Comparison of ENCODE assay signal across 23 cellular contexts in genomic region chr9:35867538-35867937, GRCh38. TPM values are rescaled to one million over a fixed set of nuclear protein-coding genes. Genes with fewer than 3 reads are reported as not detected.
"Had no signal": no experiment of that assay in that cellular context is flagged by ENCODE, and none has a peak within 500 bp of the region (broad histone marks: within the 10 kb centered on the region; RNA-seq: fewer than 3 reads in every experiment).

No MANE protein-coding gene starts in this region.

- H3K4me1 ChIP-seq: lower lobe of right lung, neural progenitor cell, psoas muscle, right lobe of liver had no signal

- DNase-seq: erythroblast; foreskin melanocyte; kidney; left cardiac atrium; left ventricle myocardium inferior; lower lobe of right lung; mesenchymal stem cell; midbrain; psoas muscle; retina; stimulated activated CD4-positive, alpha-beta T cell treated with anti-CD3 and anti-CD28 coated beads, Interleukin-4, amount 100 ng/mL, for 1 hour; stimulated activated CD8-positive, alpha-beta memory T cell treated with anti-CD3 and anti-CD28 coated beads, Interleukin-4, amount 100 ng/mL, for 48 hours; stimulated activated naive CD8-positive, alpha-beta T cell treated with anti-CD3 and anti-CD28 coated beads, Interleukin-15, Interleukin-2, amounts not matched to agents 100 U/mL and 50 U/mL, for 24 hours; tibial artery had no signal

- H3K27ac ChIP-seq: hepatocyte, left ventricle myocardium inferior, lower lobe of right lung, neural progenitor cell, psoas muscle, right lobe of liver, tibial artery had no signal

- H3K4me3 ChIP-seq: hepatocyte, left ventricle myocardium inferior, lower lobe of right lung, neural progenitor cell, psoas muscle, right lobe of liver, tibial artery had no signal

- H3K9ac ChIP-seq: neural progenitor cell had no signal

- H2AFZ ChIP-seq: hepatocyte, neural progenitor cell had no signal

- ATAC-seq: left cardiac atrium; lower lobe of right lung; natural killer cell treated with Interleukin-12 subunit alpha and Interleukin-12 subunit beta and Interleukin-15 and Interleukin-18, amount 100 ng/mL, for 72 hours; psoas muscle; right lobe of liver; stimulated activated effector memory CD8-positive, alpha-beta T cell treated with anti-CD3 and anti-CD28 coated beads, Interleukin-12 subunit alpha, Interleukin-12 subunit beta, amount 100 ng/mL, for 72 hours; stimulated activated naive CD8-positive, alpha-beta T cell treated with anti-CD3 and anti-CD28 coated beads, Interleukin-15, Interleukin-2, amounts not matched to agents 100 U/mL and 50 U/mL, for 24 hours had no signal

- H3K9me3 ChIP-seq: left ventricle myocardium inferior, lower lobe of right lung, psoas muscle, right lobe of liver, tibial artery had no signal

- H3K27me3 ChIP-seq: hepatocyte, right lobe of liver had no signal

- H3K36me3 ChIP-seq: left ventricle myocardium inferior, lower lobe of right lung, neural progenitor cell, right lobe of liver, tibial artery had no signal

- H3K4me2 ChIP-seq: hepatocyte, neural progenitor cell had no signal

RNA-seq across cellular contexts. Expression of gene OR13J1, which starts 2.7 kb away (rescaled TPM):
- total RNA-seq: endothelial cell of umbilical vein; hepatocyte; kidney; left cardiac atrium; left ventricle myocardium inferior; lower lobe of right lung; natural killer cell treated with Interleukin-12 subunit alpha and Interleukin-12 subunit beta and Interleukin-15 and Interleukin-18, amount 100 ng/mL, for 72 hours; omental fat pad; psoas muscle; right lobe of liver; temporal lobe; urinary bladder had no signal
- polyA plus RNA-seq: endothelial cell of umbilical vein, hepatocyte, psoas muscle, urinary bladder had no signal

RNA-seq across cellular contexts. Expression of gene HRCT1, which starts 38.5 kb away (rescaled TPM):
- total RNA-seq: natural killer cell treated with Interleukin-12 subunit alpha and Interleukin-12 subunit beta and Interleukin-15 and Interleukin-18, amount 100 ng/mL, for 72 hours; temporal lobe had no signal

RNA-seq across cellular contexts. Expression of gene FAM221B, which starts 39.0 kb away (rescaled TPM):
- total RNA-seq: endothelial cell of umbilical vein; hepatocyte; kidney; left cardiac atrium; left ventricle myocardium inferior; natural killer cell treated with Interleukin-12 subunit alpha and Interleukin-12 subunit beta and Interleukin-15 and Interleukin-18, amount 100 ng/mL, for 72 hours; omental fat pad; psoas muscle; right lobe of liver; temporal lobe had no signal
- polyA plus RNA-seq: endothelial cell of umbilical vein, hepatocyte, psoas muscle, urinary bladder had no signal

RNA-seq across cellular contexts. Expression of gene SPAAR, which starts 41.8 kb away (rescaled TPM):
- total RNA-seq: hepatocyte; natural killer cell treated with Interleukin-12 subunit alpha and Interleukin-12 subunit beta and Interleukin-15 and Interleukin-18, amount 100 ng/mL, for 72 hours; urinary bladder had no signal
- polyA plus RNA-seq: hepatocyte had no signal
